In genomic region chr16:57797216-57797525, GRCh38 we compare ENCODE assay signal across 15 cellular contexts. TPM values are rescaled to one million over a fixed set of nuclear protein-coding genes. Genes with fewer than 3 reads are reported as not detected.
DNase-seq lines count a peak whose midpoint lies in the region; ATAC-seq, FAIRE-seq and TF ChIP-seq lines count a peak whose summit lies in the region.
"Had no signal": no experiment of that assay in that cellular context is flagged by ENCODE, and none has a peak within 500 bp of the region (broad histone marks: within the 10 kb centered on the region; RNA-seq: fewer than 3 reads in every experiment).

No MANE protein-coding gene starts in this region.

- no TSS peak for BruUV-seq in Calu3 (replicated peaks; lab: Mats Ljungman, UMichigan)

- CTCF ChIA-PET in Calu3 (lab: Charles Lee) = interaction anchor here (0.8 to 4.5 kb wide), 9 partner anchors 10 to 203 kb away, joined by 3 to 38 read pairs (median 4); partner anchors contain the start of gene KATNB1
- CTCF ChIA-PET in HEK293T (lab: Yijun Ruan, JAX) = no interaction called here

- no peaks in the 10 kb centered on the region for H3K9me3 ChIP-seq in body of pancreas
- H3K9me3 ChIP-seq in kidney (ENCODE audit: control insufficient read depth in 1 of 2, low read length in 2 of 2) = no peaks in the 10 kb centered on the region
- H3K9me3 ChIP-seq in prostate gland = no peaks in the 10 kb centered on the region
- H3K9me3 ChIP-seq: ovary, tibial nerve had no signal

- POLR2A ChIA-PET in HEK293T (lab: Yijun Ruan, JAX) = no interaction called here

- H3K9ac ChIP-seq in kidney (ENCODE audit: low read length in 2 of 2) = peak overlapping the region; percentile 79 to 88

- peak overlapping the region; percentile 76 for H3K4me3 Mint-ChIP-seq in Calu3 (ENCODE audit: low read depth, unreplicated experiment)
- H3K4me3 Mint-ChIP-seq: B cell had no signal

- peaks cover 46% of the 10 kb centered on the region for H3K4me1 Mint-ChIP-seq in Calu3 (ENCODE audit: low read depth, unreplicated experiment)

- H3K36me3 ChIP-seq in body of pancreas (replicated peaks in 1 of 2; ENCODE audit: insufficient read depth in 1 of 2, low read depth in 2 of 2) (no peaks in the 10 kb centered on the region), kidney (ENCODE audit: control insufficient read depth in 1 of 2, insufficient read depth in 2 of 2, low read length in 2 of 2) (peaks cover 4 to 17% of the 10 kb centered on the region in 2 donors), prostate gland (no peaks in the 10 kb centered on the region)
- H3K36me3 ChIP-seq: ovary had no signal

- 0 to 10% methylated on average over 4 to 13 of the region's 13 CpGs for WGBS in body of pancreas, 2 donors
- 64% methylated on average over 10 of the region's 13 CpGs for WGBS in prostate gland

- DNase-seq in Calu3 (no peak), body of pancreas (no peak), kidney (no peak), prostate gland (ENCODE audit: low spot score) (no peak), GM03348 (ENCODE audit: low spot score) (no peak), HEK293T (ENCODE audit: extremely low spot score) (no peak), foreskin melanocyte (no peak)
- DNase-seq in stimulated activated CD4-positive, alpha-beta T cell treated with anti-CD3 and anti-CD28 coated beads, Interleukin-12 subunit alpha, Interleukin-12 subunit beta, amount 100 ng/mL, for 4 hours = no peak
- DNase-seq: activated naive CD4-positive, alpha-beta T cell; brain microvascular endothelial cell; hippocampal formation; ovary had no signal

- H3K27me3 ChIP-seq in body of pancreas (no peaks in the 10 kb centered on the region), prostate gland (replicated peaks; ENCODE audit: insufficient read depth) (no peaks in the 10 kb centered on the region)
- H3K27me3 ChIP-seq: brain microvascular endothelial cell, ovary, tibial nerve had no signal

- no peak for FAIRE-seq in kidney (lab: Jason Lieb, UNC)
- FAIRE-seq: endothelial cell of umbilical vein had no signal

- H3K27ac Mint-ChIP-seq in Calu3 (ENCODE audit: unreplicated experiment) = peak overlapping the region; percentile 90
- H3K27ac Mint-ChIP-seq: B cell had no signal

- H3K27me3 Mint-ChIP-seq in Calu3 (ENCODE audit: unreplicated experiment) = no peaks in the 10 kb centered on the region

- peak; percentile 2 for ATAC-seq in body of pancreas

- no peak overlapping the region for H3K4me3 ChIP-seq in body of pancreas
- H3K4me3 ChIP-seq in kidney (ENCODE audit: low read length in 2 of 2) = peak overlapping the region; percentile 71 to 84
- peak overlapping the region in 1 of 2 donors; percentile 22 for H3K4me3 ChIP-seq in prostate gland
- H3K4me3 ChIP-seq: ovary had no signal

- H3K9me3 Mint-ChIP-seq in Calu3 (ENCODE audit: low read depth, unreplicated experiment) = no peaks in the 10 kb centered on the region

- intact Hi-C loops in Calu3 (cut with micrococcal nuclease; ENCODE audit: unreplicated experiment) (loop anchor here (1.0 to 5.0 kb wide), 2 partner anchors 97 to 205 kb away; partner anchors contain the start of genes USB1 and ZNF319), body of pancreas (cut with DNase I) (no loop called here), kidney (cut with DNase I) (no loop called here), prostate gland (cut with DNase I) (no loop called here)

- TF ChIP-seq CTCF in Calu3 (IDR thresholded peaks at IDR 0.05; ENCODE audit: unreplicated experiment) = no peak
- no peak for TF ChIP-seq CTCF in body of pancreas (IDR thresholded peaks at IDR 0.05)
- no peak for TF ChIP-seq CTCF in kidney (IDR thresholded peaks at IDR 0.05; ENCODE audit: borderline replicate concordance, extremely low read depth, insufficient read depth)
- no peak for TF ChIP-seq CTCF in prostate gland (IDR thresholded peaks at IDR 0.05)

- H3K4me1 ChIP-seq in body of pancreas = peaks cover 69% of the 10 kb centered on the region
- peaks cover 37 to 59% of the 10 kb centered on the region in 2 donors for H3K4me1 ChIP-seq in kidney (ENCODE audit: control insufficient read depth in 1 of 2, insufficient read depth in 1 of 2, low read depth in 1 of 2, low read length in 2 of 2)
- H3K4me1 ChIP-seq in prostate gland (replicated peaks) = no peaks in the 10 kb centered on the region

- H3K27ac ChIP-seq in body of pancreas (peak overlapping the region; percentile 93 to 96 (median 96)), kidney (ENCODE audit: low read depth in 2 of 2, low read length in 2 of 2) (peak overlapping the region; percentile 95), prostate gland (peak overlapping the region; percentile 59 to 73)
- H3K27ac ChIP-seq: brain microvascular endothelial cell, ovary had no signal

- peaks cover 44% of the 10 kb centered on the region for H3K36me3 Mint-ChIP-seq in Calu3 (ENCODE audit: insufficient read depth, unreplicated experiment)

- no peak for TF ChIP-seq POLR2A in body of pancreas (IDR thresholded peaks at IDR 0.05)
- no peak for TF ChIP-seq POLR2A in prostate gland (IDR thresholded peaks at IDR 0.05)

TF ChIP-seq in HEK293T, 16 proteins besides CTCF, POLR2A, EP300 and RAD21:
- TF ChIP-seq NFRKB (IDR thresholded peaks at IDR 0.05) (no peak), ELF4 (IDR thresholded peaks at IDR 0.05) (no peak), FOXM1 (IDR thresholded peaks at IDR 0.05; ENCODE audit: borderline replicate concordance) (no peak), L3MBTL2 (conservative IDR thresholded peaks at IDR 0.05) (no peak), ZNF384 (IDR thresholded peaks at IDR 0.05) (no peak), SP1 (IDR thresholded peaks at IDR 0.05) (no peak), FOXA1 (IDR thresholded peaks at IDR 0.05) (no peak), SUZ12 (IDR thresholded peaks at IDR 0.05) (no peak)

RNA-seq across cellular contexts. Expression of gene KIFC3, which starts 5.1 kb away (rescaled TPM):
- total RNA-seq in Calu3 (2022) (64.6 and 68.4 TPM in 2 replicates), body of pancreas (100 to 1,000 TPM; 120 to 205 TPM), kidney (109 TPM), prostate gland (10 to 100 TPM; 16.3 to 79.5 TPM)
- 74.9 TPM for polyA plus RNA-seq in kidney (ENCODE audit: insufficient read depth, low read depth, low replicate concordance)

Comparison
In these comparisons a context has a peak if more than half of its experiments do, and no peak if none do; other contexts are left out.
1. H3K4me3 ChIP-seq: peak in kidney (2 of 2); none in body of pancreas (0 of 2).
2. Peak in every context shown above with its lines, with median percentiles within 50 percentile points of each other: H3K27ac ChIP-seq.